8 cellular contexts compared by ENCODE assay signal in genomic region chr6:112029045-112029822, GRCh38. TPM values are rescaled to one million over a fixed set of nuclear protein-coding genes. Genes with fewer than 3 reads are reported as not detected.
A peak's percentile ranks its signal among the peaks of the same experiment; 100 is the strongest.
DNase-seq lines count a peak whose midpoint lies in the region; ATAC-seq and TF ChIP-seq lines count a peak whose summit lies in the region.

No MANE protein-coding gene starts in this region.

- no peak for ATAC-seq in T-helper 17 cell
- no peak for ATAC-seq in GM21381 (IDR thresholded peaks at IDR 0.05; ENCODE audit: unreplicated experiment)

- H3K4me1 Mint-ChIP-seq in T-helper 17 cell, result peaks cover 45% of the 10 kb centered on the region

- TF ChIP-seq POLR2A in NB4 (IDR thresholded peaks at IDR 0.05; ENCODE audit: extremely low read depth, insufficient read length), result no peak

- H3K27ac Mint-ChIP-seq in T-helper 17 cell, result peak overlapping the region; percentile 90

- no peak overlapping the region for H3K4me3 ChIP-seq in NB4 (ENCODE audit: low read depth, low read length)

- H3K9me3 ChIP-seq in T-helper 17 cell (ENCODE audit: control insufficient read depth, low read length, poor library complexity, severe bottlenecking), result no peaks in the 10 kb centered on the region

- peak; percentile 36 for DNase-seq in AG08396 (ENCODE audit: low spot score)
- DNase-seq in GM19240 (ENCODE audit: insufficient read length, low spot score), result peak; percentile 19
- peak; percentile 81 for DNase-seq in NB4 (ENCODE audit: low read depth)
- DNase-seq in T-helper 17 cell, result peak; percentile 27 to 52 (median 51)
- peak; percentile 69 for DNase-seq in amniotic epithelial cell (ENCODE audit: low read depth)
- DNase-seq in iPS DF 4.7 (ENCODE audit: extremely low read depth, low spot score), result peak; percentile 68
- peak; percentile 23 to 50 for DNase-seq in stimulated activated CD4-positive, alpha-beta T cell treated with anti-CD3 and anti-CD28 coated beads, Interleukin-1b, Interleukin-23, amount 100 ng/mL, for 1 hour (ENCODE audit: low read depth in 2 of 2)

- peaks cover 2% of the 10 kb centered on the region for H3K36me3 Mint-ChIP-seq in T-helper 17 cell (ENCODE audit: low read depth)

- no peaks in the 10 kb centered on the region for H3K27me3 Mint-ChIP-seq in T-helper 17 cell

- peak; percentile 91 for TF ChIP-seq CTCF in NB4 (IDR thresholded peaks at IDR 0.05; ENCODE audit: low read depth, low read length)

- H3K4me3 Mint-ChIP-seq in T-helper 17 cell, result peak overlapping the region; percentile 22

RNA-seq across cellular contexts. Expression of gene CCN6, which starts 24.7 kb away (rescaled TPM):
- not detected for total RNA-seq in T-helper 17 cell

RNA-seq across cellular contexts. Expression of gene TUBE1, which starts 58.0 kb away (rescaled TPM):
- 10 to 100 TPM; 26.5 to 32.9 TPM for total RNA-seq in T-helper 17 cell

RNA-seq across cellular contexts. Expression of gene FAM229B, which starts 58.2 kb away (rescaled TPM):
- total RNA-seq in T-helper 17 cell, result 1 to 10 TPM in 1 of 2 donors, under 1 TPM in 1; 0.50 to 3.9 TPM

Comparison
In these comparisons a context has a peak if more than half of its experiments do, and no peak if none do; other contexts are left out.
1. DNase-seq: peak in every context shown above with its lines; median percentile 81 in NB4; 69 in amniotic epithelial cell; 68 in iPS DF 4.7; 51 in T-helper 17 cell; 36 in stimulated activated CD4-positive, alpha-beta T cell treated with anti-CD3 and anti-CD28 coated beads, Interleukin-1b, Interleukin-23, amount 100 ng/mL, for 1 hour; 36 in AG08396; 19 in GM19240.